ENCODE assay signal across 9 cellular contexts in genomic region chr11:78189851-78190250, GRCh38. TPM values are rescaled to one million over a fixed set of nuclear protein-coding genes. Genes with fewer than 3 reads are reported as not detected.
DNase-seq lines count a peak whose midpoint lies in the region; ATAC-seq and TF ChIP-seq lines count a peak whose summit lies in the region.
"Had no signal": no experiment of that assay in that cellular context is flagged by ENCODE, and none has a peak within 500 bp of the region (broad histone marks: within the 10 kb centered on the region; RNA-seq: fewer than 3 reads in every experiment).

No MANE protein-coding gene starts in this region.

- no peak overlapping the region for H2AFZ ChIP-seq in smooth muscle cell (ENCODE audit: low read depth)

- ATAC-seq in T-helper 17 cell, result no peak
- ATAC-seq in HG02610 (IDR thresholded peaks at IDR 0.05; ENCODE audit: unreplicated experiment), result no peak

- TF ChIP-seq CTCF in foreskin fibroblast (IDR thresholded peaks at IDR 0.05; ENCODE audit: low read depth, low read length) (no peak), smooth muscle cell (IDR thresholded peaks at IDR 0.05; ENCODE audit: borderline replicate concordance, insufficient read depth, poor library complexity, severe bottlenecking) (no peak)

- H3K4me3 ChIP-seq in HAP-1, result peak overlapping the region; percentile 82
- peak overlapping the region; percentile 87 to 92 for H3K4me3 ChIP-seq in foreskin fibroblast (ENCODE audit: low read depth in 1 of 2, low read length in 2 of 2)
- H3K4me3 ChIP-seq in smooth muscle cell, result peak overlapping the region; percentile 87

- H3K27me3 ChIP-seq in HAP-1 (ENCODE audit: low read depth), result no peaks in the 10 kb centered on the region
- no peaks in the 10 kb centered on the region for H3K27me3 ChIP-seq in smooth muscle cell (ENCODE audit: low read depth)

- peaks cover 62% of the 10 kb centered on the region for H4K20me1 ChIP-seq in smooth muscle cell (ENCODE audit: low read depth)

- H3F3A ChIP-seq in smooth muscle cell (ENCODE audit: low read depth), result peaks cover 10% of the 10 kb centered on the region

- H3K9me3 ChIP-seq in HAP-1 (no peaks in the 10 kb centered on the region), T-helper 17 cell (ENCODE audit: control insufficient read depth, low read length, poor library complexity, severe bottlenecking) (no peaks in the 10 kb centered on the region), smooth muscle cell (replicated peaks; ENCODE audit: low read depth) (no peaks in the 10 kb centered on the region)

- H3K36me3 Mint-ChIP-seq in T-helper 17 cell (ENCODE audit: low read depth), result peaks cover 3% of the 10 kb centered on the region

- H3K27ac Mint-ChIP-seq in T-helper 17 cell, result peak overlapping the region; percentile 99

- H3K36me3 ChIP-seq in HAP-1 (replicated peaks) (no peaks in the 10 kb centered on the region), smooth muscle cell (ENCODE audit: low read depth) (no peaks in the 10 kb centered on the region)

- DNase-seq in HAP-1 (ENCODE audit: low spot score in 2 of 2), result no peak
- no peak for DNase-seq in T-helper 17 cell
- DNase-seq in foreskin fibroblast, result no peak
- DNase-seq in smooth muscle cell (lab: John Stamatoyannopoulos, UW; ENCODE audit: unreplicated experiment), result no peak
- DNase-seq in cerebellar cortex (ENCODE audit: low spot score), result no peak
- no peak for DNase-seq in H4 (ENCODE audit: low spot score)
- DNase-seq: activated gamma-delta T cell, NCI-H187 treated with DMSO at 0.1 percent for 48 hours had no signal

- H3K9ac ChIP-seq in smooth muscle cell (ENCODE audit: low read depth), result no peak overlapping the region

- in situ Hi-C loops in HAP-1 (cut with MboI; ENCODE audit: low sequenced_read_pairs), result no loop called here

- H3K27ac ChIP-seq in smooth muscle cell (ENCODE audit: low read depth), result no peak overlapping the region

- WGBS in smooth muscle cell (ENCODE audit: low lambda C conversion rate), result 63% methylated on average over 3 of the region's 3 CpGs

- H3K79me2 ChIP-seq in smooth muscle cell (ENCODE audit: low read depth), result peaks cover 41% of the 10 kb centered on the region

- H3K27me3 Mint-ChIP-seq in T-helper 17 cell, result no peaks in the 10 kb centered on the region

- peak overlapping the region; percentile 87 for H3K4me2 ChIP-seq in smooth muscle cell

- H3K4me1 Mint-ChIP-seq in T-helper 17 cell, result peaks cover 56% of the 10 kb centered on the region

- H3K4me1 ChIP-seq in HAP-1 (peaks cover 4% of the 10 kb centered on the region), smooth muscle cell (ENCODE audit: low read depth) (peaks cover 8% of the 10 kb centered on the region)

- peak overlapping the region; percentile 99 for H3K4me3 Mint-ChIP-seq in T-helper 17 cell

RNA-seq across cellular contexts. Expression of gene USP35, which starts 1.1 kb away (rescaled TPM):
- total RNA-seq in T-helper 17 cell (10 to 100 TPM; 10.5 to 13.4 TPM), smooth muscle cell (9.5 and 10.5 TPM in 2 replicates)
- 4.5 and 7.3 TPM in 2 replicates for polyA plus RNA-seq in smooth muscle cell
- total RNA-seq in H4 (2014; rRNA removed; shearing (Covaris generic)), result 1.5 and 1.7 TPM in 2 replicates

RNA-seq across cellular contexts. Expression of gene KCTD21, which starts 1.4 kb away (rescaled TPM):
- total RNA-seq in T-helper 17 cell (1 to 10 TPM; 2.4 to 4.0 TPM), smooth muscle cell (18.5 and 23.5 TPM in 2 replicates)
- polyA plus RNA-seq in smooth muscle cell, result 4.9 and 6.6 TPM in 2 replicates
- total RNA-seq in H4 (2014; rRNA removed; shearing (Covaris generic)), result 2.5 and 4.9 TPM in 2 replicates

RNA-seq across cellular contexts. Expression of gene ALG8, which starts 50.4 kb away (rescaled TPM):
- total RNA-seq in T-helper 17 cell (10 to 100 TPM; 17.2 to 25.8 TPM), smooth muscle cell (68.3 and 103 TPM in 2 replicates)
- polyA plus RNA-seq in smooth muscle cell, result 62.0 and 66.4 TPM in 2 replicates
- 106 and 116 TPM in 2 replicates for total RNA-seq in H4 (2014; rRNA removed; shearing (Covaris generic))
